17 cellular contexts compared by ENCODE assay signal in genomic region chr3:127718244-127718915, GRCh38.
"Had no signal": no experiment of that assay in that cellular context is flagged by ENCODE, and none has a peak within 500 bp of the region (broad histone marks: within the 10 kb centered on the region; RNA-seq: fewer than 3 reads in every experiment).

No MANE protein-coding gene starts in this region.

- DNase-seq: activated CD4-positive, alpha-beta T cell treated with anti-CD3 and anti-CD28 coated beads, Interleukin-2, amount 10 ng/mL, durations not matched to agents 7 days and 5 days; activated CD4-positive, CD25-positive, alpha-beta regulatory T cell; activated naive CD4-positive, alpha-beta T cell treated with anti-CD3 and anti-CD28 coated beads, Interleukin-2, amount 10 ng/mL, durations not matched to agents 7 days and 5 days; activated T-cell treated with anti-CD3 and anti-CD28 coated beads for 4 hours; amniotic stem cell; cortex of kidney; effector memory CD8-positive, alpha-beta T cell; SK-N-SH; uterus had no signal

- ATAC-seq: effector memory CD8-positive, alpha-beta T cell; pancreas; stimulated activated effector memory CD8-positive, alpha-beta T cell treated with anti-CD3 and anti-CD28 coated beads, Interleukin-12 subunit alpha, Interleukin-12 subunit beta, amount 100 ng/mL, for 72 hours had no signal

- H3K27ac Mint-ChIP-seq: activated CD4-positive, alpha-beta T cell treated with anti-CD3 and anti-CD28 coated beads, Interleukin-2, amount 10 ng/mL, durations not matched to agents 7 days and 5 days; activated naive CD4-positive, alpha-beta T cell treated with anti-CD3 and anti-CD28 coated beads, Interleukin-2, amount 10 ng/mL, durations not matched to agents 7 days and 5 days; activated T-helper 2 cell treated with anti-CD3 and anti-CD28 coated beads, Interferon-gamma antibody, Interleukin-2, Interleukin-4, amounts not matched to agents 10 μg/mL and 5 μg/mL and 100 μg/mL, durations not matched to agents 14 hours and 24 hours and 36 hours; effector memory CD8-positive, alpha-beta T cell; memory B cell; stimulated activated effector memory CD8-positive, alpha-beta T cell treated with anti-CD3 and anti-CD28 coated beads, Interleukin-12 subunit alpha, Interleukin-12 subunit beta, amount 100 ng/mL, for 72 hours; T-helper 1 cell treated with Interleukin-12 subunit alpha and Interleukin-12 subunit beta and Interleukin-4 antibody, amounts not matched to agents 30 μg/mL and 1 μg/mL, for 36 hours had no signal

- H3K27me3 ChIP-seq: pancreas, tibial artery, uterus had no signal

- H3K27me3 Mint-ChIP-seq: activated CD4-positive, alpha-beta T cell treated with anti-CD3 and anti-CD28 coated beads, Interleukin-2, amount 10 ng/mL, durations not matched to agents 7 days and 5 days; memory B cell had no signal

- H3K9me3 Mint-ChIP-seq: activated CD4-positive, alpha-beta T cell treated with anti-CD3 and anti-CD28 coated beads, Interleukin-2, amount 10 ng/mL, durations not matched to agents 7 days and 5 days; activated naive CD4-positive, alpha-beta T cell treated with anti-CD3 and anti-CD28 coated beads, Interleukin-2, amount 10 ng/mL, durations not matched to agents 7 days and 5 days; activated T-helper 2 cell treated with anti-CD3 and anti-CD28 coated beads, Interferon-gamma antibody, Interleukin-2, Interleukin-4, amounts not matched to agents 10 μg/mL and 5 μg/mL and 100 μg/mL, durations not matched to agents 14 hours and 24 hours and 36 hours; effector memory CD8-positive, alpha-beta T cell; memory B cell; nephron; stimulated activated effector memory CD8-positive, alpha-beta T cell treated with anti-CD3 and anti-CD28 coated beads, Interleukin-12 subunit alpha, Interleukin-12 subunit beta, amount 100 ng/mL, for 72 hours; T-helper 1 cell treated with Interleukin-12 subunit alpha and Interleukin-12 subunit beta and Interleukin-4 antibody, amounts not matched to agents 30 μg/mL and 1 μg/mL, for 36 hours had no signal

- H3K4me2 ChIP-seq: SK-N-SH had no signal

- H3K9ac ChIP-seq: SK-N-SH had no signal

- H3K4me3 Mint-ChIP-seq: activated CD4-positive, alpha-beta T cell treated with anti-CD3 and anti-CD28 coated beads, Interleukin-2, amount 10 ng/mL, durations not matched to agents 7 days and 5 days; activated naive CD4-positive, alpha-beta T cell treated with anti-CD3 and anti-CD28 coated beads, Interleukin-2, amount 10 ng/mL, durations not matched to agents 7 days and 5 days; effector memory CD8-positive, alpha-beta T cell; memory B cell; nephron; stimulated activated effector memory CD8-positive, alpha-beta T cell treated with anti-CD3 and anti-CD28 coated beads, Interleukin-12 subunit alpha, Interleukin-12 subunit beta, amount 100 ng/mL, for 72 hours; T-helper 1 cell treated with Interleukin-12 subunit alpha and Interleukin-12 subunit beta and Interleukin-4 antibody, amounts not matched to agents 30 μg/mL and 1 μg/mL, for 36 hours had no signal

- H3K9me3 ChIP-seq: pancreas, SK-N-SH, tibial artery, uterus had no signal

- H3K4me3 ChIP-seq: pancreas, tibial artery, uterus had no signal

- H3K27ac ChIP-seq: epithelial cell of prostate, pancreas, tibial artery, uterus had no signal

- H3K4me1 ChIP-seq: pancreas, uterus had no signal

- H3K4me1 Mint-ChIP-seq: activated CD4-positive, alpha-beta T cell treated with anti-CD3 and anti-CD28 coated beads, Interleukin-2, amount 10 ng/mL, durations not matched to agents 7 days and 5 days; activated naive CD4-positive, alpha-beta T cell treated with anti-CD3 and anti-CD28 coated beads, Interleukin-2, amount 10 ng/mL, durations not matched to agents 7 days and 5 days; memory B cell; stimulated activated effector memory CD8-positive, alpha-beta T cell treated with anti-CD3 and anti-CD28 coated beads, Interleukin-12 subunit alpha, Interleukin-12 subunit beta, amount 100 ng/mL, for 72 hours had no signal

- H3K36me3 Mint-ChIP-seq: activated naive CD4-positive, alpha-beta T cell treated with anti-CD3 and anti-CD28 coated beads, Interleukin-2, amount 10 ng/mL, durations not matched to agents 7 days and 5 days; memory B cell; stimulated activated effector memory CD8-positive, alpha-beta T cell treated with anti-CD3 and anti-CD28 coated beads, Interleukin-12 subunit alpha, Interleukin-12 subunit beta, amount 100 ng/mL, for 72 hours had no signal

- H3K36me3 ChIP-seq: pancreas, uterus had no signal
